ENCODE assay signal across 1 cellular context in the genomic region with DNA sequence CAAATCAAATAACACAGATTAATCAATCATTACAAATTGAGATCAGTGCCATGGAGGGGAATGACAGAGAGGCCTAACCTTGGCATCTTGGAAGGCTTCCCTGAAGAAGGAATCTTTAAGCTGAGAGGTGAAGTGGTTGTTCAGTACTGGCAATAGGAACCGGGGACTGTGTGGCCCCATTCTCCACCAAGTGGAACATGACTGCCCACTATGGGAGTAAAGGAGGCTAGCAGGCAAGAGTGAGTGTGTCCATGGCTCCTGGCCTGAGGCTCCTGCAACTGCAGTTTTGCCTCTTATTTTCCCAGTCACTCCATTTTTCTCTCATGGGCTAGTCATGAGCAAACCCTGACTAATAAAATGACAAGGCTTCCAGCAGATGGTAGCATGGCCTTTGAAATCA.
TF ChIP-seq lines count a peak whose summit lies in the region.

No MANE protein-coding gene starts in this region.

TF ChIP-seq in WTC11, 78 proteins besides CTCF, POLR2A, EP300 and RAD21 (continued from another document):
- TF ChIP-seq, protein P1, sequence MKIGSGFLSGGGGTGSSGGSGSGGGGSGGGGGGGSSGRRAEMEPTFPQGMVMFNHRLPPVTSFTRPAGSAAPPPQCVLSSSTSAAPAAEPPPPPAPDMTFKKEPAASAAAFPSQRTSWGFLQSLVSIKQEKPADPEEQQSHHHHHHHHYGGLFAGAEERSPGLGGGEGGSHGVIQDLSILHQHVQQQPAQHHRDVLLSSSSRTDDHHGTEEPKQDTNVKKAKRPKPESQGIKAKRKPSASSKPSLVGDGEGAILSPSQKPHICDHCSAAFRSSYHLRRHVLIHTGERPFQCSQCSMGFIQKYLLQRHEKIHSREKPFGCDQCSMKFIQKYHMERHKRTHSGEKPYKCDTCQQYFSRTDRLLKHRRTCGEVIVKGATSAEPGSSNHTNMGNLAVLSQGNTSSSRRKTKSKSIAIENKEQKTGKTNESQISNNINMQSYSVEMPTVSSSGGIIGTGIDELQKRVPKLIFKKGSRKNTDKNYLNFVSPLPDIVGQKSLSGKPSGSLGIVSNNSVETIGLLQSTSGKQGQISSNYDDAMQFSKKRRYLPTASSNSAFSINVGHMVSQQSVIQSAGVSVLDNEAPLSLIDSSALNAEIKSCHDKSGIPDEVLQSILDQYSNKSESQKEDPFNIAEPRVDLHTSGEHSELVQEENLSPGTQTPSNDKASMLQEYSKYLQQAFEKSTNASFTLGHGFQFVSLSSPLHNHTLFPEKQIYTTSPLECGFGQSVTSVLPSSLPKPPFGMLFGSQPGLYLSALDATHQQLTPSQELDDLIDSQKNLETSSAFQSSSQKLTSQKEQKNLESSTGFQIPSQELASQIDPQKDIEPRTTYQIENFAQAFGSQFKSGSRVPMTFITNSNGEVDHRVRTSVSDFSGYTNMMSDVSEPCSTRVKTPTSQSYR (CRISPR knock-in tag; IDR thresholded peaks at IDR 0.05): no peak
- TF ChIP-seq, protein P2, sequence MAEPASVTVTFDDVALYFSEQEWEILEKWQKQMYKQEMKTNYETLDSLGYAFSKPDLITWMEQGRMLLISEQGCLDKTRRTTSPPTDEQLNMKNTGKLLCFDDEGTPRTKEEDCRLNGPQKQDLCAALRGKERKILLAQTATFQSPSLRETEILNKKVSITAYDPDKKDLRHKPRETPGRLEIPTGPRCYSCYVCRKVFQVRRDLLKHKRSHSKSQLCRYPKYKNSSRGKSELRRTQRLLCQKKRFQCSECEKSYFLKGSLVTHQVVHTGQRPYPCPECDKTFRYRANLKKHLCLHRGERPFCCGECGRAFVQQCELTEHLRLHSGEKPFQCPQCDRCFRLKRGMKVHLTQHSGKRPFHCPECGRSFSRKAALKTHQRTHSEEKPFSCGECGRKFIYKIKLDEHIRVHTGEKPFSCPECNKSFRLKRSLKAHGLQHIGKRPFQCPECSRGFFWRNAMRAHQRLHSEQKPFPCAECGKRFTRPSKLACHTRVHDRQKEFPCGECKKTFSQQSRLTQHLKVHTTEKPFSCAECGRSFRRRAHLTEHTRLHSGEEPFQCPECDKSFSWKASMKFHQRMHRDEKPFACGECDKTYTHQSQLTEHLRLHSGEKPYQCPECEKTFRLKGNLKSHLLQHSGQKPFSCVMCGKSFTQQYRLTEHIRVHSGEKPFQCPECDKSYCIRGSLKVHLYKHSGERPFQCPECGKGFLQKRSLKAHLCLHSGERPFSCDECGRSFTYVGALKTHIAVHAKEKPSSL (CRISPR knock-in tag; conservative IDR thresholded peaks at IDR 0.05): no peak
- TF ChIP-seq, protein P3, sequence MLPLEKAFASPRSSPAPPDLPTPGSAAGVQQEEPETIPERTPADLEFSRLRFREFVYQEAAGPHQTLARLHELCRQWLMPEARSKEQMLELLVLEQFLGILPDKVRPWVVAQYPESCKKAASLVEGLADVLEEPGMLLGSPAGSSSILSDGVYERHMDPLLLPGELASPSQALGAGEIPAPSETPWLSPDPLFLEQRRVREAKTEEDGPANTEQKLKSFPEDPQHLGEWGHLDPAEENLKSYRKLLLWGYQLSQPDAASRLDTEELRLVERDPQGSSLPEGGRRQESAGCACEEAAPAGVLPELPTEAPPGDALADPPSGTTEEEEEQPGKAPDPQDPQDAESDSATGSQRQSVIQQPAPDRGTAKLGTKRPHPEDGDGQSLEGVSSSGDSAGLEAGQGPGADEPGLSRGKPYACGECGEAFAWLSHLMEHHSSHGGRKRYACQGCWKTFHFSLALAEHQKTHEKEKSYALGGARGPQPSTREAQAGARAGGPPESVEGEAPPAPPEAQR (CRISPR knock-in tag; IDR thresholded peaks at IDR 0.05): no peak
- TF ChIP-seq, protein P4, sequence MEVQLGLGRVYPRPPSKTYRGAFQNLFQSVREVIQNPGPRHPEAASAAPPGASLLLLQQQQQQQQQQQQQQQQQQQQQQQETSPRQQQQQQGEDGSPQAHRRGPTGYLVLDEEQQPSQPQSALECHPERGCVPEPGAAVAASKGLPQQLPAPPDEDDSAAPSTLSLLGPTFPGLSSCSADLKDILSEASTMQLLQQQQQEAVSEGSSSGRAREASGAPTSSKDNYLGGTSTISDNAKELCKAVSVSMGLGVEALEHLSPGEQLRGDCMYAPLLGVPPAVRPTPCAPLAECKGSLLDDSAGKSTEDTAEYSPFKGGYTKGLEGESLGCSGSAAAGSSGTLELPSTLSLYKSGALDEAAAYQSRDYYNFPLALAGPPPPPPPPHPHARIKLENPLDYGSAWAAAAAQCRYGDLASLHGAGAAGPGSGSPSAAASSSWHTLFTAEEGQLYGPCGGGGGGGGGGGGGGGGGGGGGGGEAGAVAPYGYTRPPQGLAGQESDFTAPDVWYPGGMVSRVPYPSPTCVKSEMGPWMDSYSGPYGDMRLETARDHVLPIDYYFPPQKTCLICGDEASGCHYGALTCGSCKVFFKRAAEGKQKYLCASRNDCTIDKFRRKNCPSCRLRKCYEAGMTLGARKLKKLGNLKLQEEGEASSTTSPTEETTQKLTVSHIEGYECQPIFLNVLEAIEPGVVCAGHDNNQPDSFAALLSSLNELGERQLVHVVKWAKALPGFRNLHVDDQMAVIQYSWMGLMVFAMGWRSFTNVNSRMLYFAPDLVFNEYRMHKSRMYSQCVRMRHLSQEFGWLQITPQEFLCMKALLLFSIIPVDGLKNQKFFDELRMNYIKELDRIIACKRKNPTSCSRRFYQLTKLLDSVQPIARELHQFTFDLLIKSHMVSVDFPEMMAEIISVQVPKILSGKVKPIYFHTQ (CRISPR knock-in tag; IDR thresholded peaks at IDR 0.05): no peak
- TF ChIP-seq SOX15 (CRISPR knock-in tag; IDR thresholded peaks at IDR 0.05) (no peak), ZNF263 (CRISPR knock-in tag; IDR thresholded peaks at IDR 0.05; ENCODE audit: low read depth) (no peak)
- TF ChIP-seq, protein P5, sequence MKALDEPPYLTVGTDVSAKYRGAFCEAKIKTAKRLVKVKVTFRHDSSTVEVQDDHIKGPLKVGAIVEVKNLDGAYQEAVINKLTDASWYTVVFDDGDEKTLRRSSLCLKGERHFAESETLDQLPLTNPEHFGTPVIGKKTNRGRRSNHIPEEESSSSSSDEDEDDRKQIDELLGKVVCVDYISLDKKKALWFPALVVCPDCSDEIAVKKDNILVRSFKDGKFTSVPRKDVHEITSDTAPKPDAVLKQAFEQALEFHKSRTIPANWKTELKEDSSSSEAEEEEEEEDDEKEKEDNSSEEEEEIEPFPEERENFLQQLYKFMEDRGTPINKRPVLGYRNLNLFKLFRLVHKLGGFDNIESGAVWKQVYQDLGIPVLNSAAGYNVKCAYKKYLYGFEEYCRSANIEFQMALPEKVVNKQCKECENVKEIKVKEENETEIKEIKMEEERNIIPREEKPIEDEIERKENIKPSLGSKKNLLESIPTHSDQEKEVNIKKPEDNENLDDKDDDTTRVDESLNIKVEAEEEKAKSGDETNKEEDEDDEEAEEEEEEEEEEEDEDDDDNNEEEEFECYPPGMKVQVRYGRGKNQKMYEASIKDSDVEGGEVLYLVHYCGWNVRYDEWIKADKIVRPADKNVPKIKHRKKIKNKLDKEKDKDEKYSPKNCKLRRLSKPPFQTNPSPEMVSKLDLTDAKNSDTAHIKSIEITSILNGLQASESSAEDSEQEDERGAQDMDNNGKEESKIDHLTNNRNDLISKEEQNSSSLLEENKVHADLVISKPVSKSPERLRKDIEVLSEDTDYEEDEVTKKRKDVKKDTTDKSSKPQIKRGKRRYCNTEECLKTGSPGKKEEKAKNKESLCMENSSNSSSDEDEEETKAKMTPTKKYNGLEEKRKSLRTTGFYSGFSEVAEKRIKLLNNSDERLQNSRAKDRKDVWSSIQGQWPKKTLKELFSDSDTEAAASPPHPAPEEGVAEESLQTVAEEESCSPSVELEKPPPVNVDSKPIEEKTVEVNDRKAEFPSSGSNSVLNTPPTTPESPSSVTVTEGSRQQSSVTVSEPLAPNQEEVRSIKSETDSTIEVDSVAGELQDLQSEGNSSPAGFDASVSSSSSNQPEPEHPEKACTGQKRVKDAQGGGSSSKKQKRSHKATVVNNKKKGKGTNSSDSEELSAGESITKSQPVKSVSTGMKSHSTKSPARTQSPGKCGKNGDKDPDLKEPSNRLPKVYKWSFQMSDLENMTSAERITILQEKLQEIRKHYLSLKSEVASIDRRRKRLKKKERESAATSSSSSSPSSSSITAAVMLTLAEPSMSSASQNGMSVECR (CRISPR knock-in tag; IDR thresholded peaks at IDR 0.05; ENCODE audit: borderline replicate concordance): no peak
- TF ChIP-seq, protein P6, sequence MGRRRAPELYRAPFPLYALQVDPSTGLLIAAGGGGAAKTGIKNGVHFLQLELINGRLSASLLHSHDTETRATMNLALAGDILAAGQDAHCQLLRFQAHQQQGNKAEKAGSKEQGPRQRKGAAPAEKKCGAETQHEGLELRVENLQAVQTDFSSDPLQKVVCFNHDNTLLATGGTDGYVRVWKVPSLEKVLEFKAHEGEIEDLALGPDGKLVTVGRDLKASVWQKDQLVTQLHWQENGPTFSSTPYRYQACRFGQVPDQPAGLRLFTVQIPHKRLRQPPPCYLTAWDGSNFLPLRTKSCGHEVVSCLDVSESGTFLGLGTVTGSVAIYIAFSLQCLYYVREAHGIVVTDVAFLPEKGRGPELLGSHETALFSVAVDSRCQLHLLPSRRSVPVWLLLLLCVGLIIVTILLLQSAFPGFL (CRISPR knock-in tag; IDR thresholded peaks at IDR 0.05; ENCODE audit: borderline replicate concordance): no peak
